18 cellular contexts compared by ENCODE assay signal in genomic region chr6:56509031-56509430, GRCh38.
"Had no signal": no experiment of that assay in that cellular context is flagged by ENCODE, and none has a peak within 500 bp of the region (broad histone marks: within the 10 kb centered on the region; RNA-seq: fewer than 3 reads in every experiment).

No MANE protein-coding gene starts in this region.

- H3K4me3 Mint-ChIP-seq: activated CD4-positive, alpha-beta T cell treated with anti-CD3 and anti-CD28 coated beads, Interleukin-2, amount 10 ng/mL, durations not matched to agents 24 days and 14 days; activated CD8-positive, alpha-beta T cell treated with anti-CD3 and anti-CD28 coated beads, Interleukin-2, amount 10 ng/mL, durations not matched to agents 7 days and 5 days; activated naive CD4-positive, alpha-beta T cell treated with anti-CD3 and anti-CD28 coated beads for 36 hours; activated T-cell treated with anti-CD3 and anti-CD28 coated beads, Interleukin-2, amount 50 U/mL, for 24 hours; stimulated activated naive B cell treated with anti-CD40 and anti-IgM and Interleukin-4, amounts not matched to agents 10 μg/mL and 1 μg/mL and 100 μg/mL, for 72 hours had no signal

- DNase-seq: activated CD4-positive, alpha-beta T cell treated with anti-CD3 and anti-CD28 coated beads, Interleukin-2, amount 10 ng/mL, durations not matched to agents 24 days and 14 days; activated CD8-positive, alpha-beta T cell treated with anti-CD3 and anti-CD28 coated beads, Interleukin-2, amount 10 ng/mL, durations not matched to agents 7 days and 5 days; activated naive CD4-positive, alpha-beta T cell treated with anti-CD3 and anti-CD28 coated beads for 36 hours; activated T-cell treated with anti-CD3 and anti-CD28 coated beads, Interleukin-2, amount 50 U/mL, for 24 hours; cerebellar nuclear complex; dermis blood vessel endothelial cell; effector memory CD4-positive, alpha-beta T cell; foreskin fibroblast; hypothalamus; islet precursor cell; occipital lobe; right lobe of liver; SIG-M5; stimulated activated naive B cell treated with anti-CD40 and anti-IgM and Interleukin-4, amounts not matched to agents 10 μg/mL and 1 μg/mL and 100 μg/mL, for 72 hours; T-helper 1 cell; T1000; thyroid gland had no signal

- H3K4me1 ChIP-seq: breast epithelium, thyroid gland had no signal

- H3K27ac ChIP-seq: breast epithelium, thyroid gland had no signal

- ATAC-seq: activated CD8-positive, alpha-beta T cell treated with anti-CD3 and anti-CD28 coated beads, Interleukin-2, amount 10 ng/mL, durations not matched to agents 7 days and 5 days; right lobe of liver; stimulated activated naive B cell treated with anti-CD40 and anti-IgM and Interleukin-4, amounts not matched to agents 10 μg/mL and 1 μg/mL and 100 μg/mL, for 72 hours had no signal

- H3K9me3 ChIP-seq: breast epithelium, right lobe of liver, thyroid gland had no signal

- H3K4me3 ChIP-seq: breast epithelium, right lobe of liver, thyroid gland had no signal

- H3K4me1 Mint-ChIP-seq: activated CD4-positive, alpha-beta T cell treated with anti-CD3 and anti-CD28 coated beads, Interleukin-2, amount 10 ng/mL, durations not matched to agents 24 days and 14 days; stimulated activated naive B cell treated with anti-CD40 and anti-IgM and Interleukin-4, amounts not matched to agents 10 μg/mL and 1 μg/mL and 100 μg/mL, for 72 hours had no signal

- H3K36me3 Mint-ChIP-seq: stimulated activated naive B cell treated with anti-CD40 and anti-IgM and Interleukin-4, amounts not matched to agents 10 μg/mL and 1 μg/mL and 100 μg/mL, for 72 hours had no signal

- H3K36me3 ChIP-seq: breast epithelium had no signal

- H3K9me3 Mint-ChIP-seq: activated CD4-positive, alpha-beta T cell treated with anti-CD3 and anti-CD28 coated beads, Interleukin-2, amount 10 ng/mL, durations not matched to agents 24 days and 14 days; activated naive CD4-positive, alpha-beta T cell treated with anti-CD3 and anti-CD28 coated beads for 36 hours; activated T-cell treated with anti-CD3 and anti-CD28 coated beads, Interleukin-2, amount 50 U/mL, for 24 hours; stimulated activated naive B cell treated with anti-CD40 and anti-IgM and Interleukin-4, amounts not matched to agents 10 μg/mL and 1 μg/mL and 100 μg/mL, for 72 hours had no signal

- H3K27me3 Mint-ChIP-seq: activated CD4-positive, alpha-beta T cell treated with anti-CD3 and anti-CD28 coated beads, Interleukin-2, amount 10 ng/mL, durations not matched to agents 24 days and 14 days; activated T-cell treated with anti-CD3 and anti-CD28 coated beads, Interleukin-2, amount 50 U/mL, for 24 hours; stimulated activated naive B cell treated with anti-CD40 and anti-IgM and Interleukin-4, amounts not matched to agents 10 μg/mL and 1 μg/mL and 100 μg/mL, for 72 hours had no signal

- H3K27me3 ChIP-seq: breast epithelium, right lobe of liver, thyroid gland had no signal

- H3K27ac Mint-ChIP-seq: activated CD4-positive, alpha-beta T cell treated with anti-CD3 and anti-CD28 coated beads, Interleukin-2, amount 10 ng/mL, durations not matched to agents 24 days and 14 days; activated CD8-positive, alpha-beta T cell treated with anti-CD3 and anti-CD28 coated beads, Interleukin-2, amount 10 ng/mL, durations not matched to agents 7 days and 5 days; activated naive CD4-positive, alpha-beta T cell treated with anti-CD3 and anti-CD28 coated beads for 36 hours; activated T-cell treated with anti-CD3 and anti-CD28 coated beads, Interleukin-2, amount 50 U/mL, for 24 hours; stimulated activated naive B cell treated with anti-CD40 and anti-IgM and Interleukin-4, amounts not matched to agents 10 μg/mL and 1 μg/mL and 100 μg/mL, for 72 hours had no signal
